In genomic region chr5:137778772-137779564, GRCh38 we compare ENCODE assay signal across 8 cellular contexts. TPM values are rescaled to one million over a fixed set of nuclear protein-coding genes. Genes with fewer than 3 reads are reported as not detected.
DNase-seq lines count a peak whose midpoint lies in the region; ATAC-seq and TF ChIP-seq lines count a peak whose summit lies in the region.

No MANE protein-coding gene starts in this region.

- no peak overlapping the region for H3K27ac ChIP-seq in C4-2B
- H3K27ac ChIP-seq in HEK293 (ENCODE audit: extremely low read depth, low read depth, low read length), result no peak overlapping the region
- H3K27ac ChIP-seq in psoas muscle, result no peak overlapping the region

- H3K9me3 ChIP-seq in HEK293 (ENCODE audit: control insufficient read depth, insufficient read depth, low read depth, low read length), result no peaks in the 10 kb centered on the region
- H3K9me3 ChIP-seq in psoas muscle, result no peaks in the 10 kb centered on the region

- no peak for TF ChIP-seq POLR2A in GM18505 (IDR thresholded peaks at IDR 0.05; ENCODE audit: borderline replicate concordance, extremely low read depth, insufficient read depth, insufficient read length)

- ATAC-seq in psoas muscle (peak in 2 of 4 donors; percentile 54 to 76), GM18505 (IDR thresholded peaks at IDR 0.05; ENCODE audit: unreplicated experiment) (no peak), HG02588 (IDR thresholded peaks at IDR 0.05; ENCODE audit: unreplicated experiment) (no peak)

- intact Hi-C loops in psoas muscle (cut with DNase I), result loop anchor here (1.0 to 5.0 kb wide), 3 partner anchors 43 to 353 kb away; no protein-coding TSS in a partner anchor

- peak; percentile 31 for DNase-seq in RPMI8226
- peak; percentile 16 for DNase-seq in fibroblast of gingiva (ENCODE audit: low read depth)
- DNase-seq in psoas muscle, result no peak
- no peak for DNase-seq in GDM1 (lab: John Stamatoyannopoulos, UW)

- CTCF ChIA-PET in HEK293 (lab: Yijun Ruan, JAX), result interaction anchor here (0.6 to 5.2 kb wide), 67 partner anchors 9 to 454 kb away, joined by 3 to 46 read pairs (median 5); partner anchors contain the start of gene PKD2L2

- no peaks in the 10 kb centered on the region for H3K4me1 ChIP-seq in HEK293 (ENCODE audit: control insufficient read depth, insufficient read depth, low read length)
- peaks cover 8% of the 10 kb centered on the region for H3K4me1 ChIP-seq in psoas muscle

- no peaks in the 10 kb centered on the region for H3K27me3 ChIP-seq in psoas muscle (ENCODE audit: insufficient read depth in 3 of 3, low read length in 2 of 3)

- WGBS in psoas muscle, 3 donors, result 26 to 35% (median 30%) methylated on average over 2 of the region's 2 CpGs

- H3K4me3 ChIP-seq in HEK293 (ENCODE audit: low read depth, low read length) (no peak overlapping the region), psoas muscle (no peak overlapping the region)

- POLR2A ChIA-PET in HEK293 (lab: Yijun Ruan, JAX), result interaction anchor here (0.5 to 1.5 kb wide), 5 partner anchors 26 to 892 kb away, joined by 3 to 6 read pairs (median 3); no protein-coding TSS in a partner anchor

- peak; percentile 85 for TF ChIP-seq CTCF in C4-2B (conservative IDR thresholded peaks at IDR 0.05)
- no peak for TF ChIP-seq CTCF in HEK293 (tag by site-specific recombination; IDR thresholded peaks at IDR 0.05)
- peak; percentile 90 for TF ChIP-seq CTCF in psoas muscle (IDR thresholded peaks at IDR 0.05)

- H3K36me3 ChIP-seq in HEK293 (ENCODE audit: control insufficient read depth in 2 of 2, insufficient read depth in 1 of 2, low read length in 2 of 2), result no peaks in the 10 kb centered on the region
- H3K36me3 ChIP-seq in psoas muscle (ENCODE audit: insufficient read depth in 1 of 2, low read depth in 1 of 2), result no peaks in the 10 kb centered on the region

TF ChIP-seq in HEK293, 187 proteins besides CTCF, POLR2A, EP300 and RAD21 (continues in another document):
- no peak for TF ChIP-seq ZNF391 (tag by site-specific recombination; IDR thresholded peaks at IDR 0.05; ENCODE audit: borderline replicate concordance, low read depth)
- TF ChIP-seq PRDM6 (tag by site-specific recombination; IDR thresholded peaks at IDR 0.05), result no peak
- TF ChIP-seq ZNF10 (tag by site-specific recombination; IDR thresholded peaks at IDR 0.05), result no peak
- no peak for TF ChIP-seq ZNF610 (tag by site-specific recombination; IDR thresholded peaks at IDR 0.05; ENCODE audit: borderline replicate concordance)
- TF ChIP-seq KLF10 (tag by site-specific recombination; IDR thresholded peaks at IDR 0.05), result peak; percentile 17; the same call in 1 of the 2 replicates
- TF ChIP-seq, protein P1, sequence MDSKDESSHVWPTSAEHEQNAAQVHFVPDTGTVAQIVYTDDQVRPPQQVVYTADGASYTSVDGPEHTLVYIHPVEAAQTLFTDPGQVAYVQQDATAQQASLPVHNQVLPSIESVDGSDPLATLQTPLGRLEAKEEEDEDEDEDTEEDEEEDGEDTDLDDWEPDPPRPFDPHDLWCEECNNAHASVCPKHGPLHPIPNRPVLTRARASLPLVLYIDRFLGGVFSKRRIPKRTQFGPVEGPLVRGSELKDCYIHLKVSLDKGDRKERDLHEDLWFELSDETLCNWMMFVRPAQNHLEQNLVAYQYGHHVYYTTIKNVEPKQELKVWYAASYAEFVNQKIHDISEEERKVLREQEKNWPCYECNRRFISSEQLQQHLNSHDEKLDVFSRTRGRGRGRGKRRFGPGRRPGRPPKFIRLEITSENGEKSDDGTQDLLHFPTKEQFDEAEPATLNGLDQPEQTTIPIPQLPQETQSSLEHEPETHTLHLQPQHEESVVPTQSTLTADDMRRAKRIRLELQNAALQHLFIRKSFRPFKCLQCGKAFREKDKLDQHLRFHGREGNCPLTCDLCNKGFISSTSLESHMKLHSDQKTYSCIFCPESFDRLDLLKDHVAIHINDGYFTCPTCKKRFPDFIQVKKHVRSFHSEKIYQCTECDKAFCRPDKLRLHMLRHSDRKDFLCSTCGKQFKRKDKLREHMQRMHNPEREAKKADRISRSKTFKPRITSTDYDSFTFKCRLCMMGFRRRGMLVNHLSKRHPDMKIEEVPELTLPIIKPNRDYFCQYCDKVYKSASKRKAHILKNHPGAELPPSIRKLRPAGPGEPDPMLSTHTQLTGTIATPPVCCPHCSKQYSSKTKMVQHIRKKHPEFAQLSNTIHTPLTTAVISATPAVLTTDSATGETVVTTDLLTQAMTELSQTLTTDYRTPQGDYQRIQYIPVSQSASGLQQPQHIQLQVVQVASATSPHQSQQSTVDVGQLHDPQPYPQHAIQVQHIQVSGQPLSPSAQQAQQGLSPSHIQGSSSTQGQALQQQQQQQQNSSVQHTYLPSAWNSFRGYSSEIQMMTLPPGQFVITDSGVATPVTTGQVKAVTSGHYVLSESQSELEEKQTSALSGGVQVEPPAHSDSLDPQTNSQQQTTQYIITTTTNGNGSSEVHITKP (tag by site-specific recombination; IDR thresholded peaks at IDR 0.05), result peak; percentile 35; the same call in 1 of the 2 replicates
- TF ChIP-seq ZNF501 (tag by site-specific recombination; IDR thresholded peaks at IDR 0.05), result no peak
- no peak for TF ChIP-seq ZBTB10 (tag by site-specific recombination; IDR thresholded peaks at IDR 0.05)
- TF ChIP-seq, protein P2, sequence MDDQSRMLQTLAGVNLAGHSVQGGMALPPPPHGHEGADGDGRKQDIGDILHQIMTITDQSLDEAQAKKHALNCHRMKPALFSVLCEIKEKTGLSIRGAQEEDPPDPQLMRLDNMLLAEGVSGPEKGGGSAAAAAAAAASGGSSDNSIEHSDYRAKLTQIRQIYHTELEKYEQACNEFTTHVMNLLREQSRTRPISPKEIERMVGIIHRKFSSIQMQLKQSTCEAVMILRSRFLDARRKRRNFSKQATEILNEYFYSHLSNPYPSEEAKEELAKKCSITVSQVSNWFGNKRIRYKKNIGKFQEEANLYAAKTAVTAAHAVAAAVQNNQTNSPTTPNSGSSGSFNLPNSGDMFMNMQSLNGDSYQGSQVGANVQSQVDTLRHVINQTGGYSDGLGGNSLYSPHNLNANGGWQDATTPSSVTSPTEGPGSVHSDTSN (CRISPR knock-in tag; IDR thresholded peaks at IDR 0.05), result no peak
- TF ChIP-seq ZNF571 (tag by site-specific recombination; IDR thresholded peaks at IDR 0.05), result no peak
- no peak for TF ChIP-seq RBAK (tag by site-specific recombination; IDR thresholded peaks at IDR 0.05)
- TF ChIP-seq, protein P3, sequence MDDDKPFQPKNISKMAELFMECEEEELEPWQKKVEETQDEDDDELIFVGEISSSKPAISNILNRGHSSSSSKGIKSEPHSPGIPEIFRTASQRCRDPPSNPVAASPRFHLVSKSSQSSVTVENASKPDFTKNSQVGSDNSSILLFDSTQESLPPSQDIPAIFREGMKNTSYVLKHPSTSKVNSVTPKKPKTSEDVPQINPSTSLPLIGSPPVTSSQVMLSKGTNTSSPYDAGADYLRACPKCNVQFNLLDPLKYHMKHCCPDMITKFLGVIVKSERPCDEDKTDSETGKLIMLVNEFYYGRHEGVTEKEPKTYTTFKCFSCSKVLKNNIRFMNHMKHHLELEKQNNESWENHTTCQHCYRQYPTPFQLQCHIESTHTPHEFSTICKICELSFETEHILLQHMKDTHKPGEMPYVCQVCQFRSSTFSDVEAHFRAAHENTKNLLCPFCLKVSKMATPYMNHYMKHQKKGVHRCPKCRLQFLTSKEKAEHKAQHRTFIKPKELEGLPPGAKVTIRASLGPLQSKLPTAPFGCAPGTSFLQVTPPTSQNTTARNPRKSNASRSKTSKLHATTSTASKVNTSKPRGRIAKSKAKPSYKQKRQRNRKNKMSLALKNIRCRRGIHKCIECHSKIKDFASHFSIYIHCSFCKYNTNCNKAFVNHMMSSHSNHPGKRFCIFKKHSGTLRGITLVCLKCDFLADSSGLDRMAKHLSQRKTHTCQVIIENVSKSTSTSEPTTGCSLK (tag by site-specific recombination; IDR thresholded peaks at IDR 0.05), result no peak
- peak; percentile 81 for TF ChIP-seq ZNF654 (tag by site-specific recombination; IDR thresholded peaks at IDR 0.05; ENCODE audit: low read depth)

RNA-seq across cellular contexts. Expression of gene HNRNPA0, which starts 24.8 kb away (rescaled TPM):
- 10 to 100 TPM; 11.5 to 19.2 (median 17.6) TPM for total RNA-seq in psoas muscle
- polyA plus RNA-seq in psoas muscle, result 10 to 100 TPM; 12.2 to 13.3 (median 13.1) TPM

RNA-seq across cellular contexts. Expression of gene KLHL3, which starts 43.1 kb away (rescaled TPM):
- total RNA-seq in psoas muscle, result 1 to 10 TPM in 3 of 4 donors, under 1 TPM in 1; 0.86 to 4.3 (median 2.6) TPM
- polyA plus RNA-seq in psoas muscle, result 1 to 10 TPM in 1 of 3 donors, under 1 TPM in 2; 0.69 to 1.9 (median 0.79) TPM

Comparison
In these comparisons a context has a peak if more than half of its experiments do, and no peak if none do; other contexts are left out.
1. DNase-seq: peak in RPMI8226 (single experiment) and fibroblast of gingiva (single experiment); none in psoas muscle (0 of 2) and GDM1 (single experiment).